ENCODE assay signal across 8 cellular contexts in the genomic region with DNA sequence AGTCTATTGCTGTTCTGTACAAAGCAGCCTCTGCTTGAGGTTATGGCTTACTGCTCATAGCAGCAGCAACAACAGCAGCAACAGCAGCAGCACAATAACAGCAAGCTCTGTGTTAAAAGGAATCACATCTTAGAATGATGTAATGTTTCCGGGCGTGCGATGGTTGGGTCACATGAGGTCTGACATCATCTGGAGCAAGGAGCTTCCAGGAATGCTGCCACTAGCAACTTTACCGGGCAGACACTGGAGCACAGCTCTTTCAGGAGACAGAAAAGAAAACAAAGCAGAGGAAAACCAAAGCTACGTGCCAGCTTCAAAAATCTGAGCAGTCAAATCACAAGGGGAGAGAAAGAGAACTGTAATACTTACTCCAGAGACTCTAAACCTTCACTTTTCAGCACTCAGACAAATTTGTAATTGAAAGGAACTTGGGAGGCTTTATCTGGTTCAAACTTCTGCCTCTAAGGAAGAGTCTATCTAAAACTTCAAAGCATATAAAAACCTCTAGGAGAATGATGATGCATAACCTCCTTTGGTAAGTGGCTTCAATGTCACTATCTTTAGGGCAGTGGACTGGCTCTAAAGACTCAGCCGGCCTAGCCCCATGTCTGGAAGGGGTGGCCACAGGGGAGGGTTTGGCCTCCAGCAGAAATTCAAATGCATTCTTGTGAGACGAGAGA. TPM values are rescaled to one million over a fixed set of nuclear protein-coding genes. Genes with fewer than 3 reads are reported as not detected.
A peak's percentile ranks its signal among the peaks of the same experiment; 100 is the strongest.
DNase-seq lines count a peak whose midpoint lies in the region; ATAC-seq and TF ChIP-seq lines count a peak whose summit lies in the region.

No MANE protein-coding gene starts in this region.

- H3K27ac ChIP-seq in testis = peak overlapping the region; percentile 48 to 67

- no peaks in the 10 kb centered on the region for H3K4me1 Mint-ChIP-seq in effector memory CD8-positive, alpha-beta T cell (ENCODE audit: low read depth in 2 of 2)

- peaks cover 3% of the 10 kb centered on the region for H3K4me1 ChIP-seq in testis

- H3K27ac Mint-ChIP-seq in effector memory CD8-positive, alpha-beta T cell = no peak overlapping the region

- peak; percentile 44 for ATAC-seq in left colon
- ATAC-seq in HG03196 (IDR thresholded peaks at IDR 0.05; ENCODE audit: unreplicated experiment) = no peak
- no peak for ATAC-seq in HG02884 (IDR thresholded peaks at IDR 0.05; ENCODE audit: unreplicated experiment)
- no peak for ATAC-seq in effector memory CD8-positive, alpha-beta T cell (replicated peaks)

- H3K9me3 Mint-ChIP-seq in effector memory CD8-positive, alpha-beta T cell = no peaks in the 10 kb centered on the region

- no peaks in the 10 kb centered on the region for H3K27me3 ChIP-seq in testis

- no peaks in the 10 kb centered on the region for H3K9me3 ChIP-seq in testis

- DNase-seq in AG09319 (ENCODE audit: extremely low read depth, low read depth) (peak; percentile 61), NCI-H2107 (lab: John Stamatoyannopoulos, UW) (peak; percentile 52), cerebellar cortex (ENCODE audit: low spot score) (peak; percentile 5), left colon (peak; percentile 16 to 46), testis (peak; percentile 88)
- no peak for DNase-seq in effector memory CD8-positive, alpha-beta T cell

- intact Hi-C loops in left colon (cut with DNase I, micrococcal nuclease) (no loop called here), testis (cut with DNase I; ENCODE audit: low total_unique reads) (no loop called here)

- H3K4me3 ChIP-seq in testis = no peak overlapping the region

- TF ChIP-seq CTCF in AG09319 (IDR thresholded peaks at IDR 0.05; ENCODE audit: low read depth, low read length) (no peak), testis (IDR thresholded peaks at IDR 0.05) (no peak)

- 32 to 44% methylated on average over 7 of the region's 7 CpGs for WGBS in testis, 2 donors

- peaks cover 28 to 33% of the 10 kb centered on the region in 2 donors for H3K27me3 Mint-ChIP-seq in effector memory CD8-positive, alpha-beta T cell

- H3K36me3 Mint-ChIP-seq in effector memory CD8-positive, alpha-beta T cell (ENCODE audit: insufficient read depth) = no peaks in the 10 kb centered on the region

- TF ChIP-seq POLR2A in testis (IDR thresholded peaks at IDR 0.05) = no peak

- H3K36me3 ChIP-seq in testis (ENCODE audit: low read depth, missing control alignments) = no peaks in the 10 kb centered on the region

- no peak overlapping the region for H3K4me3 Mint-ChIP-seq in effector memory CD8-positive, alpha-beta T cell

RNA-seq across cellular contexts. Expression of a gene that starts 28.3 kb away (rescaled TPM):
- total RNA-seq in left colon (10 to 100 TPM; 30.7 to 33.1 TPM), testis (10 to 100 TPM; 24.6 to 28.7 TPM)
- polyA plus RNA-seq in testis (ENCODE audit: insufficient read depth, low read depth, low replicate concordance) = 17.9 TPM

Comparison
In these comparisons a context has a peak if more than half of its experiments do, and no peak if none do; other contexts are left out.
1. DNase-seq: peak in AG09319 (single experiment), NCI-H2107 (single experiment), cerebellar cortex (single experiment), left colon (2 of 2) and testis (single experiment); none in effector memory CD8-positive, alpha-beta T cell (0 of 3).